In genomic region chr3:24004171-24004938, GRCh38 we compare ENCODE assay signal across 12 cellular contexts. TPM values are rescaled to one million over a fixed set of nuclear protein-coding genes. Genes with fewer than 3 reads are reported as not detected.
DNase-seq lines count a peak whose midpoint lies in the region; ATAC-seq, FAIRE-seq and TF ChIP-seq lines count a peak whose summit lies in the region.
"Had no signal": no experiment of that assay in that cellular context is flagged by ENCODE, and none has a peak within 500 bp of the region (broad histone marks: within the 10 kb centered on the region; RNA-seq: fewer than 3 reads in every experiment).

No MANE protein-coding gene starts in this region.

- POLR2A ChIA-PET in activated CD4-positive, alpha-beta memory T cell treated with anti-CD3 and anti-CD28 coated beads for 36 hours (lab: Charles Lee): no interaction called here
- POLR2A ChIA-PET in activated CD4-positive, alpha-beta memory T cell treated with anti-CD3 and anti-CD28 coated beads, Interleukin-2, amount 10 ng/mL, durations not matched to agents 7 days and 5 days (lab: Charles Lee): no interaction called here

- H3K4me3 Mint-ChIP-seq in activated CD4-positive, alpha-beta memory T cell treated with anti-CD3 and anti-CD28 coated beads for 36 hours: no peak overlapping the region
- no peak overlapping the region for H3K4me3 Mint-ChIP-seq in activated CD4-positive, alpha-beta memory T cell treated with anti-CD3 and anti-CD28 coated beads, Interleukin-2, amount 10 ng/mL, durations not matched to agents 7 days and 5 days
- H3K4me3 Mint-ChIP-seq: IgD-negative memory B cell, nephron had no signal

- H3K9me3 ChIP-seq in kidney (ENCODE audit: control insufficient read depth in 1 of 2, low read length in 2 of 2): no peaks in the 10 kb centered on the region

- H3K4me3 ChIP-seq in kidney (ENCODE audit: low read length in 2 of 2): no peak overlapping the region

- H3K9ac ChIP-seq in kidney (ENCODE audit: low read length in 2 of 2): no peak overlapping the region

- H3K27ac ChIP-seq in kidney (ENCODE audit: low read depth in 2 of 2, low read length in 2 of 2): no peak overlapping the region
- H3K27ac ChIP-seq: WERI-Rb-1 had no signal

- TF ChIP-seq CTCF in kidney (IDR thresholded peaks at IDR 0.05; ENCODE audit: borderline replicate concordance, extremely low read depth, insufficient read depth): no peak

- DNase-seq in activated CD4-positive, alpha-beta memory T cell treated with anti-CD3 and anti-CD28 coated beads for 36 hours: peak; percentile 49
- DNase-seq in activated CD4-positive, alpha-beta memory T cell treated with anti-CD3 and anti-CD28 coated beads, Interleukin-2, amount 10 ng/mL, durations not matched to agents 7 days and 5 days: no peak
- peak; percentile 32 for DNase-seq in stimulated activated CD8-positive, alpha-beta memory T cell treated with anti-CD3 and anti-CD28 coated beads, Interleukin-4, amount 100 ng/mL, for 48 hours
- DNase-seq in T1000 (lab: John Stamatoyannopoulos, UW) (no peak), NCI-H1092 treated with DMSO at 0.1 percent for 48 hours (lab: John Stamatoyannopoulos, UW) (no peak), kidney (no peak)
- DNase-seq: ACHN, WERI-Rb-1 had no signal

- ATAC-seq in HG02678 (IDR thresholded peaks at IDR 0.05; ENCODE audit: unreplicated experiment) (peak; percentile 94), HG03571 (IDR thresholded peaks at IDR 0.05; ENCODE audit: unreplicated experiment) (peak; percentile 71)

- FAIRE-seq in kidney (lab: Jason Lieb, UNC): no peak

- H3K4me1 Mint-ChIP-seq in activated CD4-positive, alpha-beta memory T cell treated with anti-CD3 and anti-CD28 coated beads for 36 hours (ENCODE audit: low read depth): peaks cover 4% of the 10 kb centered on the region
- H3K4me1 Mint-ChIP-seq in activated CD4-positive, alpha-beta memory T cell treated with anti-CD3 and anti-CD28 coated beads, Interleukin-2, amount 10 ng/mL, durations not matched to agents 7 days and 5 days: peaks cover 6% of the 10 kb centered on the region
- H3K4me1 Mint-ChIP-seq: IgD-negative memory B cell, nephron had no signal

- no peaks in the 10 kb centered on the region for H3K36me3 Mint-ChIP-seq in activated CD4-positive, alpha-beta memory T cell treated with anti-CD3 and anti-CD28 coated beads for 36 hours
- no peaks in the 10 kb centered on the region for H3K36me3 Mint-ChIP-seq in activated CD4-positive, alpha-beta memory T cell treated with anti-CD3 and anti-CD28 coated beads, Interleukin-2, amount 10 ng/mL, durations not matched to agents 7 days and 5 days (ENCODE audit: low read depth)

- H3K27me3 Mint-ChIP-seq in activated CD4-positive, alpha-beta memory T cell treated with anti-CD3 and anti-CD28 coated beads for 36 hours: no peaks in the 10 kb centered on the region
- no peaks in the 10 kb centered on the region for H3K27me3 Mint-ChIP-seq in activated CD4-positive, alpha-beta memory T cell treated with anti-CD3 and anti-CD28 coated beads, Interleukin-2, amount 10 ng/mL, durations not matched to agents 7 days and 5 days

- H3K4me1 ChIP-seq in kidney (ENCODE audit: control insufficient read depth in 1 of 2, insufficient read depth in 1 of 2, low read depth in 1 of 2, low read length in 2 of 2): no peaks in the 10 kb centered on the region

- no peak overlapping the region for H3K27ac Mint-ChIP-seq in activated CD4-positive, alpha-beta memory T cell treated with anti-CD3 and anti-CD28 coated beads for 36 hours
- no peak overlapping the region for H3K27ac Mint-ChIP-seq in activated CD4-positive, alpha-beta memory T cell treated with anti-CD3 and anti-CD28 coated beads, Interleukin-2, amount 10 ng/mL, durations not matched to agents 7 days and 5 days
- H3K27ac Mint-ChIP-seq: IgD-negative memory B cell, nephron had no signal

- no peaks in the 10 kb centered on the region for H3K36me3 ChIP-seq in kidney (ENCODE audit: control insufficient read depth in 1 of 2, insufficient read depth in 2 of 2, low read length in 2 of 2)
- H3K36me3 ChIP-seq: WERI-Rb-1 had no signal

- CTCF ChIA-PET in activated CD4-positive, alpha-beta memory T cell treated with anti-CD3 and anti-CD28 coated beads for 36 hours (lab: Charles Lee): no interaction called here
- CTCF ChIA-PET in activated CD4-positive, alpha-beta memory T cell treated with anti-CD3 and anti-CD28 coated beads, Interleukin-2, amount 10 ng/mL, durations not matched to agents 7 days and 5 days (lab: Charles Lee): no interaction called here

- intact Hi-C loops in activated CD4-positive, alpha-beta memory T cell treated with anti-CD3 and anti-CD28 coated beads for 36 hours (cut with micrococcal nuclease): loop anchor here (1.0 to 5.0 kb wide), 4 partner anchors 46 to 674 kb away; no protein-coding TSS in a partner anchor
- intact Hi-C loops in kidney (cut with DNase I): loop anchor here (10.0 kb wide), 1 partner anchor 230 kb away; no protein-coding TSS in a partner anchor

- H3K9me3 Mint-ChIP-seq in activated CD4-positive, alpha-beta memory T cell treated with anti-CD3 and anti-CD28 coated beads for 36 hours: no peaks in the 10 kb centered on the region
- no peaks in the 10 kb centered on the region for H3K9me3 Mint-ChIP-seq in activated CD4-positive, alpha-beta memory T cell treated with anti-CD3 and anti-CD28 coated beads, Interleukin-2, amount 10 ng/mL, durations not matched to agents 7 days and 5 days
- H3K9me3 Mint-ChIP-seq: IgD-negative memory B cell, nephron had no signal

RNA-seq across cellular contexts. Expression of gene NR1D2, which starts 59.3 kb away (rescaled TPM):
- total RNA-seq in activated CD4-positive, alpha-beta memory T cell treated with anti-CD3 and anti-CD28 coated beads for 36 hours: 1 to 10 TPM; 5.4 to 5.9 TPM
- total RNA-seq in activated CD4-positive, alpha-beta memory T cell treated with anti-CD3 and anti-CD28 coated beads, Interleukin-2, amount 10 ng/mL, durations not matched to agents 7 days and 5 days: 1 to 10 TPM; 6.2 to 8.2 TPM
- 49.3 TPM for total RNA-seq in kidney
- polyA plus RNA-seq in kidney (ENCODE audit: insufficient read depth, low read depth, low replicate concordance): 7.1 TPM

Comparison
In these comparisons a context has a peak if more than half of its experiments do, and no peak if none do; other contexts are left out.
1. DNase-seq: peak in activated CD4-positive, alpha-beta memory T cell treated with anti-CD3 and anti-CD28 coated beads for 36 hours (single experiment) and stimulated activated CD8-positive, alpha-beta memory T cell treated with anti-CD3 and anti-CD28 coated beads, Interleukin-4, amount 100 ng/mL, for 48 hours (single experiment); none in activated CD4-positive, alpha-beta memory T cell treated with anti-CD3 and anti-CD28 coated beads, Interleukin-2, amount 10 ng/mL, durations not matched to agents 7 days and 5 days (single experiment), T1000 (single experiment), NCI-H1092 treated with DMSO at 0.1 percent for 48 hours (single experiment) and kidney (single experiment).